ENCODE assay signal across 27 cellular contexts in the genomic region with DNA sequence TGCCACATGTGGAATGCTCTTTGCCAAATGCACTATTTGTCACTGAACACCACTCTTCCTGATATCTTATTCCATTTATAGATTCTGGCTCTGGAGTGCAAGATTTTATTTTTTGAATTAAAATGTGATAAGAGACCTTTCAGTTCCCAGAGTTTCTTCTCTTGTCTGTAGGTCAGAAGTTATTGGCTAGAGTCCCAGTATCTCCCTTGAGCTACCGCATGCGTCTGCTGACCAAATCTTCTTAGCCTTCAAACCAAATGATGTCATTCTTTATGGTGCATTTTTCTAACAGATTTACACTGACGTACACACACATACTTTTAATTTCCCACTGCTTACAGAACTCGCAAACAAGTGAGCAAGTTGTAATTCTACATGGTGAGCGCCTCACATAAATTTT. TPM values are rescaled to one million over a fixed set of nuclear protein-coding genes. Genes with fewer than 3 reads are reported as not detected.
DNase-seq lines count a peak whose midpoint lies in the region; ATAC-seq and TF ChIP-seq lines count a peak whose summit lies in the region.
"Had no signal": no experiment of that assay in that cellular context is flagged by ENCODE, and none has a peak within 500 bp of the region (broad histone marks: within the 10 kb centered on the region; RNA-seq: fewer than 3 reads in every experiment).

No MANE protein-coding gene starts in this region.

- H3K9me3 ChIP-seq in IMR-90 (ENCODE audit: control insufficient read depth, insufficient read depth, low read length) = no peaks in the 10 kb centered on the region
- H3K9me3 ChIP-seq: gastrocnemius medialis, Peyer's patch, SJSA1, uterus had no signal

- ATAC-seq in IMR-90 (ENCODE audit: low read depth) = no peak
- no peak for ATAC-seq in HG03460 (IDR thresholded peaks at IDR 0.05; ENCODE audit: unreplicated experiment)
- ATAC-seq: activated naive CD4-positive, alpha-beta T cell treated with anti-CD3 and anti-CD28 coated beads, Interleukin-2, amount 50 U/mL, for 72 hours; gastrocnemius medialis; HCT116; left lobe of liver; stimulated activated memory B cell treated with anti-CD40 and anti-IgM and Interleukin-4, amounts not matched to agents 10 μg/mL and 1 μg/mL and 100 μg/mL, for 72 hours had no signal

- H2BK120ac ChIP-seq in IMR-90 (ENCODE audit: low read depth, low read length) = no peak overlapping the region

- in situ Hi-C loops in IMR-90 (cut with MboI; ENCODE audit: low sequenced_read_pairs) (no loop called here), astrocyte of the spinal cord (cut with HindIII; ENCODE audit: low sequenced_read_pairs) (no loop called here), ACHN (cut with HindIII; ENCODE audit: low pct_ligation_motif_present, low pct_unique_long_range_greater_than_20kb, low sequenced_read_pairs) (no loop called here)

- H3K4me1 ChIP-seq in IMR-90 (ENCODE audit: control insufficient read depth, insufficient read depth, low read length) = no peaks in the 10 kb centered on the region
- H3K4me1 ChIP-seq: uterus had no signal

- H2AK5ac ChIP-seq in IMR-90 (ENCODE audit: low read depth, low read length) = no peak overlapping the region

- no peaks in the 10 kb centered on the region for H4K20me1 ChIP-seq in IMR-90 (ENCODE audit: insufficient read depth, low read length)

- H3K79me1 ChIP-seq in IMR-90 (ENCODE audit: low read depth in 1 of 2, low read length in 2 of 2) = no peaks in the 10 kb centered on the region

- H4K91ac ChIP-seq in IMR-90 (ENCODE audit: insufficient read depth, low read depth, low read length) = no peak overlapping the region

- no TSS peak for BruUV-seq in IMR-90 (replicated peaks; lab: Mats Ljungman, UMichigan)

- no peak overlapping the region for H4K5ac ChIP-seq in IMR-90 (ENCODE audit: low read depth, low read length)

- no peak overlapping the region for H3K23ac ChIP-seq in IMR-90 (ENCODE audit: low read depth, low read length)

- H3K56ac ChIP-seq in IMR-90 (ENCODE audit: extremely low read depth, insufficient read depth, low read length) = no peak overlapping the region

- H3K4me2 ChIP-seq in IMR-90 (ENCODE audit: low read depth, low read length) = no peak overlapping the region

- no peak overlapping the region for H2AFZ ChIP-seq in IMR-90 (replicated peaks; ENCODE audit: low read length, poor library complexity)

- 0 out of 2 replicates have a peak, but pooled peaks cover 2% of the 10 kb centered on the region for H3K9me1 ChIP-seq in IMR-90 (ENCODE audit: insufficient read depth, low read length)

- CTCF ChIA-PET in IMR-90 (lab: Yijun Ruan, JAX) (no interaction called here), RWPE1 (lab: Yijun Ruan, JAX) (no interaction called here)

- H2AK9ac ChIP-seq in IMR-90 (replicated peaks; ENCODE audit: low read depth, low read length, poor library complexity) = no peak overlapping the region

- TF ChIP-seq POLR2A in IMR-90 (IDR thresholded peaks at IDR 0.05; ENCODE audit: low read depth, low read length) = no peak

- no peak overlapping the region for H2BK20ac ChIP-seq in IMR-90 (ENCODE audit: low read depth, low read length)

- H4K8ac ChIP-seq in IMR-90 (ENCODE audit: low read depth in 2 of 2, low read length in 2 of 2) = no peak overlapping the region

- TF ChIP-seq CTCF in IMR-90 (conservative IDR thresholded peaks at IDR 0.05; ENCODE audit: low read depth, low read length) (no peak), astrocyte of the spinal cord (IDR thresholded peaks at IDR 0.05; ENCODE audit: low read depth, low read length) (no peak), RWPE1 (conservative IDR thresholded peaks at IDR 0.05; ENCODE audit: low read depth) (no peak)

- H3K27ac ChIP-seq in IMR-90 (ENCODE audit: insufficient read depth, low read length) (no peak overlapping the region), RWPE1 (no peak overlapping the region)
- H3K27ac ChIP-seq: gastrocnemius medialis, Peyer's patch, SJSA1, uterus had no signal

- peaks cover 10% of the 10 kb centered on the region for H3K27me3 ChIP-seq in IMR-90 (ENCODE audit: control insufficient read depth, insufficient read depth, low read length)
- H3K27me3 ChIP-seq: gastrocnemius medialis, Peyer's patch, SJSA1, uterus had no signal

- DNase-seq in IMR-90 (peak; percentile 66), astrocyte of the spinal cord (ENCODE audit: low read depth, low spot score) (peak; percentile 64), fibroblast of the conjunctiva (ENCODE audit: low read depth) (peak; percentile 22), medulla oblongata (ENCODE audit: extremely low spot score) (peak; percentile 42), RWPE1 (ENCODE audit: low spot score) (no peak), ACHN (no peak), HPDE6-E6E7 (ENCODE audit: extremely low spot score) (no peak)
- DNase-seq: activated CD4-positive, alpha-beta memory T cell treated with anti-CD3 and anti-CD28 coated beads, Interleukin-2, amount 10 ng/mL, durations not matched to agents 7 days and 5 days; activated CD4-positive, alpha-beta T cell treated with anti-CD3 and anti-CD28 coated beads for 1 hour; CD4-positive, CD25-positive, alpha-beta regulatory T cell; gastrocnemius medialis; immature natural killer cell; naive B cell; NCI-H1436; NCI-H2081 treated with DMSO at 0.1 percent for 48 hours; NCI-H226; NCI-H69; Peyer's patch; stimulated activated CD4-positive, alpha-beta T cell treated with anti-CD3 and anti-CD28 coated beads, Interleukin-4, amount 100 ng/mL, for 24 hours; uterus had no signal

- no peak overlapping the region for H2BK5ac ChIP-seq in IMR-90 (ENCODE audit: low read depth, low read length, poor library complexity, severe bottlenecking)

- TF ChIP-seq RAD21 in IMR-90 (IDR thresholded peaks at IDR 0.05; ENCODE audit: low read length) = no peak

- H3K9ac ChIP-seq in IMR-90 (ENCODE audit: low read depth, low read length) = no peak overlapping the region

- H3K4me3 ChIP-seq in IMR-90 (ENCODE audit: insufficient read depth, low read depth, low read length) = no peak overlapping the region
- no peak overlapping the region for H3K4me3 ChIP-seq in astrocyte of the spinal cord (ENCODE audit: low read depth, low read length)
- H3K4me3 ChIP-seq: gastrocnemius medialis, Peyer's patch, SJSA1, uterus had no signal

- H3K14ac ChIP-seq in IMR-90 (replicated peaks; ENCODE audit: low read depth, low read length) = no peak overlapping the region

- H2BK15ac ChIP-seq in IMR-90 (ENCODE audit: low read depth, low read length) = no peak overlapping the region

- WGBS in IMR-90 (ENCODE audit: extremely low coverage in 2 of 2, insufficient read length in 1 of 2), 2 experiments = no CpG with 5 or more reads among the region's 5 CpGs

- intact Hi-C loops in IMR-90 (cut with micrococcal nuclease) = no loop called here

- H3K4ac ChIP-seq in IMR-90 (ENCODE audit: low read depth, low read length) = no peak overlapping the region

- H3K36me3 ChIP-seq in IMR-90 (ENCODE audit: control insufficient read depth, insufficient read depth, low read length) = no peaks in the 10 kb centered on the region
- H3K36me3 ChIP-seq: gastrocnemius medialis, Peyer's patch, SJSA1, uterus had no signal

- POLR2A ChIA-PET in IMR-90 (lab: Charles Lee; ENCODE audit: unreplicated experiment) = no interaction called here
- POLR2A ChIA-PET in RWPE1 (lab: Yijun Ruan, JAX; ENCODE audit: low non-redundant PET) = no interaction called here

- dilution Hi-C loops in IMR-90 (cut with HindIII; ENCODE audit: low sequenced_read_pairs, unreplicated experiment) = no loop called here

- H3K18ac ChIP-seq in IMR-90 (ENCODE audit: low read depth, low read length) = no peak overlapping the region

TF ChIP-seq in IMR-90, 13 proteins besides CTCF, POLR2A, EP300 and RAD21:
- TF ChIP-seq MXI1 (IDR thresholded peaks at IDR 0.05; ENCODE audit: borderline replicate concordance, low read depth, low read length) (no peak), CHD1 (IDR thresholded peaks at IDR 0.05; ENCODE audit: low read depth, low read length) (no peak), FOS (IDR thresholded peaks at IDR 0.05; ENCODE audit: low read depth, low read length) (no peak), CEBPB (IDR thresholded peaks at IDR 0.05; ENCODE audit: low read depth, low read length) (no peak)

RNA-seq across cellular contexts. Expression of a gene that starts 20.5 kb away (rescaled TPM):
- not detected in 2 replicates for total RNA-seq in IMR-90 (2012; rRNA removed)
- not detected in 2 replicates for polyA plus RNA-seq in IMR-90 (2012; rRNA removed)
- polyA plus RNA-seq in IMR-90 (2012; cell fraction: cytosol; rRNA removed) = not detected in 2 replicates
- polyA plus RNA-seq in IMR-90 (2012; cell fraction: nucleus; rRNA removed; ENCODE audit: low replicate concordance) = not detected in 2 replicates
- total RNA-seq: activated naive CD4-positive, alpha-beta T cell treated with anti-CD3 and anti-CD28 coated beads, Interleukin-2, amount 50 U/mL, for 72 hours; activated T-helper 2 cell treated with anti-CD3 and anti-CD28 coated beads, Interferon-gamma antibody, Interleukin-2, Interleukin-4, amounts not matched to agents 10 μg/mL and 5 μg/mL and 100 μg/mL, durations not matched to agents 14 hours and 24 hours and 36 hours had no signal
- polyA plus RNA-seq: CD4-positive, CD25-positive, alpha-beta regulatory T cell had no signal

Comparison
In these comparisons a context has a peak if more than half of its experiments do, and no peak if none do; other contexts are left out.
1. DNase-seq: peak in IMR-90 (single experiment), astrocyte of the spinal cord (single experiment), fibroblast of the conjunctiva (single experiment) and medulla oblongata (single experiment); none in RWPE1 (single experiment), ACHN (single experiment) and HPDE6-E6E7 (single experiment).